ENCODE assay signal across 15 cellular contexts in genomic region chr11:1460396-1460795, GRCh38. TPM values are rescaled to one million over a fixed set of nuclear protein-coding genes. Genes with fewer than 3 reads are reported as not detected.
DNase-seq lines count a peak whose midpoint lies in the region; ATAC-seq and TF ChIP-seq lines count a peak whose summit lies in the region.
"Had no signal": no experiment of that assay in that cellular context is flagged by ENCODE, and none has a peak within 500 bp of the region (broad histone marks: within the 10 kb centered on the region; RNA-seq: fewer than 3 reads in every experiment).

No MANE protein-coding gene starts in this region.

- H3K27ac ChIP-seq in cingulate gyrus (ENCODE audit: low read depth, low read length) (peak overlapping the region; percentile 75), right cardiac atrium (ENCODE audit: low read length) (no peak overlapping the region), uterus (peak overlapping the region; percentile 89 to 96), foreskin keratinocyte (no peak overlapping the region)

- ATAC-seq in right cardiac atrium = peak; percentile 10 to 11
- ATAC-seq in foreskin keratinocyte = no peak
- ATAC-seq: PC-3 had no signal

- intact Hi-C loops in right cardiac atrium (cut with DNase I) (no loop called here), uterus (cut with DNase I; ENCODE audit: low total_unique reads) (no loop called here)

- TF ChIP-seq POLR2A in uterus (IDR thresholded peaks at IDR 0.05) = no peak

- TF ChIP-seq CTCF in uterus (IDR thresholded peaks at IDR 0.05) (no peak), foreskin keratinocyte (conservative IDR thresholded peaks at IDR 0.05) (no peak)

- DNase-seq in right cardiac atrium = peak; percentile 73 to 87 (median 86)
- peak; percentile 45 for DNase-seq in pons (ENCODE audit: low spot score)
- DNase-seq in uterus = peak; percentile 78 to 84
- no peak for DNase-seq in activated effector memory CD4-positive, alpha-beta T cell treated with anti-CD3 and anti-CD28 coated beads, Interleukin-2, amount 50 U/mL, for 16 hours
- no peak for DNase-seq in foreskin keratinocyte
- no peak for DNase-seq in NCI-H345 (lab: John Stamatoyannopoulos, UW)
- DNase-seq: activated CD4-positive, CD25-positive, alpha-beta regulatory T cell; effector CD4-positive, alpha-beta T cell; NCI-H1048; NCI-H226; PC-3; stimulated activated CD4-positive, alpha-beta T cell treated with anti-CD3 and anti-CD28 coated beads, Interleukin-2, amount 100 ng/mL, for 48 hours had no signal

- no peaks in the 10 kb centered on the region for H3K36me3 ChIP-seq in uterus

- WGBS in right cardiac atrium = 75% methylated on average over 29 of the region's 29 CpGs

- H3K4me1 ChIP-seq in right cardiac atrium (ENCODE audit: control insufficient read depth, insufficient read depth, low read length) = no peaks in the 10 kb centered on the region
- peaks cover 0 to 18% of the 10 kb centered on the region in 2 donors for H3K4me1 ChIP-seq in uterus
- no peaks in the 10 kb centered on the region for H3K4me1 ChIP-seq in foreskin keratinocyte
- H3K4me1 ChIP-seq: psoas muscle had no signal

- H3K4me3 ChIP-seq in right cardiac atrium (ENCODE audit: low read length) = no peak overlapping the region
- H3K4me3 ChIP-seq in uterus = peak overlapping the region; percentile 25 to 47
- H3K4me3 ChIP-seq: psoas muscle had no signal

- H3K27me3 ChIP-seq in right cardiac atrium (ENCODE audit: control insufficient read depth, insufficient read depth) = no peaks in the 10 kb centered on the region
- H3K27me3 ChIP-seq in uterus = no peaks in the 10 kb centered on the region
- peaks cover 14% of the 10 kb centered on the region for H3K27me3 ChIP-seq in foreskin keratinocyte
- H3K27me3 ChIP-seq: heart left ventricle had no signal

- no peaks in the 10 kb centered on the region for H3K9me3 ChIP-seq in right cardiac atrium (ENCODE audit: control insufficient read depth, low read length)
- H3K9me3 ChIP-seq in uterus = no peaks in the 10 kb centered on the region
- H3K9me3 ChIP-seq: heart left ventricle, psoas muscle had no signal

RNA-seq across cellular contexts. Expression of gene MOB2, which starts 26.2 kb away (rescaled TPM):
- total RNA-seq in right cardiac atrium = 10 to 100 TPM; 35.0 to 45.0 (median 42.0) TPM
- 40.0 TPM for polyA plus RNA-seq in right cardiac atrium
- 10 to 100 TPM; 17.1 to 72.6 (median 23.6) TPM for total RNA-seq in uterus
- total RNA-seq in foreskin keratinocyte = 35.6 and 38.5 TPM in 2 replicates
- 30.6 and 36.5 TPM in 2 replicates for polyA plus RNA-seq in foreskin keratinocyte

Comparison
In these comparisons a context has a peak if more than half of its experiments do, and no peak if none do; other contexts are left out.
1. H3K27ac ChIP-seq: peak in cingulate gyrus (single experiment) and uterus (2 of 2); none in right cardiac atrium (single experiment) and foreskin keratinocyte (single experiment).
2. DNase-seq: peak in right cardiac atrium (3 of 3), pons (single experiment) and uterus (2 of 2); none in activated effector memory CD4-positive, alpha-beta T cell treated with anti-CD3 and anti-CD28 coated beads, Interleukin-2, amount 50 U/mL, for 16 hours (single experiment), foreskin keratinocyte (0 of 2) and NCI-H345 (single experiment).